21 cellular contexts compared by ENCODE assay signal in genomic region chr17:14942511-14943185, GRCh38.
A peak's percentile ranks its signal among the peaks of the same experiment; 100 is the strongest.
DNase-seq lines count a peak whose midpoint lies in the region; ATAC-seq, FAIRE-seq and TF ChIP-seq lines count a peak whose summit lies in the region.
"Had no signal": no experiment of that assay in that cellular context is flagged by ENCODE, and none has a peak within 500 bp of the region (broad histone marks: within the 10 kb centered on the region; RNA-seq: fewer than 3 reads in every experiment).

No MANE protein-coding gene starts in this region.

- ATAC-seq in natural killer cell (no peak), GM18861 (IDR thresholded peaks at IDR 0.05; ENCODE audit: unreplicated experiment) (no peak)
- ATAC-seq: sciatic nerve; stimulated activated memory B cell treated with anti-CD40 and anti-IgM and Interleukin-4, amounts not matched to agents 10 μg/mL and 1 μg/mL and 100 μg/mL, for 72 hours had no signal

- H3K4me3 Mint-ChIP-seq in natural killer cell: no peak overlapping the region
- no peak overlapping the region for H3K4me3 Mint-ChIP-seq in activated naive CD4-positive, alpha-beta T cell treated with anti-CD3 and anti-CD28 coated beads, Interleukin-2, amount 10 ng/mL, durations not matched to agents 7 days and 5 days
- H3K4me3 Mint-ChIP-seq: activated CD4-positive, alpha-beta T cell treated with anti-CD3 and anti-CD28 coated beads, Interleukin-2, amount 10 ng/mL, durations not matched to agents 7 days and 5 days; stimulated activated memory B cell treated with anti-CD40 and anti-IgM and Interleukin-4, amounts not matched to agents 10 μg/mL and 1 μg/mL and 100 μg/mL, for 72 hours had no signal

- intact Hi-C loops in natural killer cell (cut with micrococcal nuclease): no loop called here

- no peak for FAIRE-seq in urothelium cell line (lab: Jason Lieb, UNC)
- FAIRE-seq: H54, RCC 7860 had no signal

- POLR2A ChIA-PET in RWPE1 (lab: Yijun Ruan, JAX; ENCODE audit: low non-redundant PET): no interaction called here

- peaks cover 8 to 14% of the 10 kb centered on the region in 2 donors for H3K27me3 Mint-ChIP-seq in natural killer cell (ENCODE audit: low read depth in 2 of 2)
- H3K27me3 Mint-ChIP-seq in activated naive CD4-positive, alpha-beta T cell treated with anti-CD3 and anti-CD28 coated beads, Interleukin-2, amount 10 ng/mL, durations not matched to agents 7 days and 5 days: peaks cover 4% of the 10 kb centered on the region
- H3K27me3 Mint-ChIP-seq: activated CD4-positive, alpha-beta T cell treated with anti-CD3 and anti-CD28 coated beads, Interleukin-2, amount 10 ng/mL, durations not matched to agents 7 days and 5 days; stimulated activated memory B cell treated with anti-CD40 and anti-IgM and Interleukin-4, amounts not matched to agents 10 μg/mL and 1 μg/mL and 100 μg/mL, for 72 hours had no signal

- H3K27ac Mint-ChIP-seq in natural killer cell: no peak overlapping the region
- no peak overlapping the region for H3K27ac Mint-ChIP-seq in activated naive CD4-positive, alpha-beta T cell treated with anti-CD3 and anti-CD28 coated beads, Interleukin-2, amount 10 ng/mL, durations not matched to agents 7 days and 5 days
- H3K27ac Mint-ChIP-seq: activated CD4-positive, alpha-beta T cell treated with anti-CD3 and anti-CD28 coated beads, Interleukin-2, amount 10 ng/mL, durations not matched to agents 7 days and 5 days; stimulated activated memory B cell treated with anti-CD40 and anti-IgM and Interleukin-4, amounts not matched to agents 10 μg/mL and 1 μg/mL and 100 μg/mL, for 72 hours had no signal

- CTCF ChIA-PET in RWPE1 (lab: Yijun Ruan, JAX): interaction anchor here (3.1 kb wide), 1 partner anchor 16 kb away, joined by 21 read pairs; no protein-coding TSS in a partner anchor
- CTCF ChIA-PET in activated naive CD4-positive, alpha-beta T cell treated with anti-CD3 and anti-CD28 coated beads, Interleukin-2, amount 10 ng/mL, durations not matched to agents 7 days and 5 days (lab: Charles Lee): no interaction called here

- no peak overlapping the region; the same call in 1 of the 2 replicates for H3K27ac ChIP-seq in RWPE1
- H3K27ac ChIP-seq: ovary, thoracic aorta had no signal

- no peaks in the 10 kb centered on the region for H3K9me3 Mint-ChIP-seq in natural killer cell
- H3K9me3 Mint-ChIP-seq in activated naive CD4-positive, alpha-beta T cell treated with anti-CD3 and anti-CD28 coated beads, Interleukin-2, amount 10 ng/mL, durations not matched to agents 7 days and 5 days: no peaks in the 10 kb centered on the region
- H3K9me3 Mint-ChIP-seq: activated CD4-positive, alpha-beta T cell treated with anti-CD3 and anti-CD28 coated beads, Interleukin-2, amount 10 ng/mL, durations not matched to agents 7 days and 5 days; stimulated activated memory B cell treated with anti-CD40 and anti-IgM and Interleukin-4, amounts not matched to agents 10 μg/mL and 1 μg/mL and 100 μg/mL, for 72 hours had no signal

- TF ChIP-seq CTCF in RWPE1 (conservative IDR thresholded peaks at IDR 0.05; ENCODE audit: low read depth): no peak
- TF ChIP-seq CTCF in foreskin fibroblast (IDR thresholded peaks at IDR 0.05; ENCODE audit: low read depth, low read length): no peak
- TF ChIP-seq CTCF in natural killer cell (IDR thresholded peaks at IDR 0.05): no peak

- no peaks in the 10 kb centered on the region for H3K4me1 Mint-ChIP-seq in natural killer cell
- no peaks in the 10 kb centered on the region for H3K4me1 Mint-ChIP-seq in activated naive CD4-positive, alpha-beta T cell treated with anti-CD3 and anti-CD28 coated beads, Interleukin-2, amount 10 ng/mL, durations not matched to agents 7 days and 5 days
- H3K4me1 Mint-ChIP-seq: activated CD4-positive, alpha-beta T cell treated with anti-CD3 and anti-CD28 coated beads, Interleukin-2, amount 10 ng/mL, durations not matched to agents 7 days and 5 days; stimulated activated memory B cell treated with anti-CD40 and anti-IgM and Interleukin-4, amounts not matched to agents 10 μg/mL and 1 μg/mL and 100 μg/mL, for 72 hours had no signal

- H3K4me3 ChIP-seq in foreskin fibroblast (ENCODE audit: low read depth in 1 of 2, low read length in 2 of 2): no peak overlapping the region
- H3K4me3 ChIP-seq: ovary, thoracic aorta had no signal

- no peaks in the 10 kb centered on the region for H3K36me3 Mint-ChIP-seq in natural killer cell
- no peaks in the 10 kb centered on the region for H3K36me3 Mint-ChIP-seq in activated naive CD4-positive, alpha-beta T cell treated with anti-CD3 and anti-CD28 coated beads, Interleukin-2, amount 10 ng/mL, durations not matched to agents 7 days and 5 days
- H3K36me3 Mint-ChIP-seq: stimulated activated memory B cell treated with anti-CD40 and anti-IgM and Interleukin-4, amounts not matched to agents 10 μg/mL and 1 μg/mL and 100 μg/mL, for 72 hours had no signal

- peak; percentile 41 for DNase-seq in H4 (ENCODE audit: low spot score)
- peak; percentile 77 for DNase-seq in RWPE1 (ENCODE audit: low spot score)
- DNase-seq in foreskin fibroblast: peak; percentile 24 to 36
- DNase-seq in urothelium cell line (ENCODE audit: low spot score): peak; percentile 12
- no peak for DNase-seq in natural killer cell
- no peak for DNase-seq in activated naive CD4-positive, alpha-beta T cell treated with anti-CD3 and anti-CD28 coated beads, Interleukin-2, amount 10 ng/mL, durations not matched to agents 7 days and 5 days
- DNase-seq: activated CD4-positive, alpha-beta T cell treated with anti-CD3 and anti-CD28 coated beads, Interleukin-2, amount 10 ng/mL, durations not matched to agents 7 days and 5 days; activated CD8-positive, alpha-beta memory T cell treated with anti-CD3 and anti-CD28 coated beads, Interleukin-2, amount 50 U/mL, for 4 hours; activated effector memory CD4-positive, alpha-beta T cell treated with anti-CD3 and anti-CD28 coated beads, Interleukin-2, amount 50 U/mL, for 16 hours; amniotic stem cell; caudate nucleus; NCI-H2081; NCI-H446 treated with DMSO at 0.1 percent for 48 hours; NK-92 treated with Interleukin-12 subunit alpha and Interleukin-12 subunit beta, amount 100 ng/mL, for 24 hours; ovary had no signal

Comparison
In these comparisons a context has a peak if more than half of its experiments do, and no peak if none do; other contexts are left out.
1. DNase-seq: peak in H4 (single experiment), RWPE1 (single experiment), foreskin fibroblast (2 of 2) and urothelium cell line (single experiment); none in natural killer cell (single experiment) and activated naive CD4-positive, alpha-beta T cell treated with anti-CD3 and anti-CD28 coated beads, Interleukin-2, amount 10 ng/mL, durations not matched to agents 7 days and 5 days (single experiment).